Comparison of ENCODE assay signal across 1 cellular context in the genomic region with DNA sequence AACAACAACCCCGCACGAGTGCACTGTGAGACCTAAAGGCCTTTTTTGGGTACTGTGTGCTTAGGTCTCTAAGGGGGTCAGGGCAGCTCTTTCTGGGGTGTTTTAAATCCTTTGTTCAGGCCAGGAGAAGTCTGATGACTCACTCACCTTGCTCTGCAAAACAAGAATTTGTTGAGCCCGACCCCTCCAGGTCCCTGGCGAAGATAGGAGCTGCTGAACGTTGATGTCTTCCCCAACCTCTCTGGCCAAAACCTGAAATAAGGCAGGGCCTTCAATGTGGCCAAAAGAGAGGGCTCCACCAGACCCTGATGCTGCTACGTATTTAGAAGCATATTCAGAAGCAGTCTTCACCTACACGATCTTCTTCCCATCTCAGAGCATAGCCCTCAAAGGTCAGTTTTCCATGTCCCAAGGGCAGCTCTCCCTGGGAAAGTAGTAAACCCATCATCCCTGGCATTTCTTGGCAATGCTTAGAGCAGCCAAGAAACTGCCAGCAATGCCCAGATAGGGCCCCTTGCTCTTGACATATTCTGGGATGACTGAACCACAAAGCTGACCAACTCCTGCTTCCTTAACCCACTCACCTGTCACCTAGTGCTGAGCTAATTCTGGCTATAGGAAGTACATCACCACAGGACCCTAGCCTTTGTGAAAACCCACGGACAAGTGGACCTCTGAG.
TF ChIP-seq lines count a peak whose summit lies in the region.

No MANE protein-coding gene starts in this region.

TF ChIP-seq in GM23338, 12 proteins besides CTCF, POLR2A, EP300 and RAD21 (continued from another document):
- TF ChIP-seq, protein P1, sequence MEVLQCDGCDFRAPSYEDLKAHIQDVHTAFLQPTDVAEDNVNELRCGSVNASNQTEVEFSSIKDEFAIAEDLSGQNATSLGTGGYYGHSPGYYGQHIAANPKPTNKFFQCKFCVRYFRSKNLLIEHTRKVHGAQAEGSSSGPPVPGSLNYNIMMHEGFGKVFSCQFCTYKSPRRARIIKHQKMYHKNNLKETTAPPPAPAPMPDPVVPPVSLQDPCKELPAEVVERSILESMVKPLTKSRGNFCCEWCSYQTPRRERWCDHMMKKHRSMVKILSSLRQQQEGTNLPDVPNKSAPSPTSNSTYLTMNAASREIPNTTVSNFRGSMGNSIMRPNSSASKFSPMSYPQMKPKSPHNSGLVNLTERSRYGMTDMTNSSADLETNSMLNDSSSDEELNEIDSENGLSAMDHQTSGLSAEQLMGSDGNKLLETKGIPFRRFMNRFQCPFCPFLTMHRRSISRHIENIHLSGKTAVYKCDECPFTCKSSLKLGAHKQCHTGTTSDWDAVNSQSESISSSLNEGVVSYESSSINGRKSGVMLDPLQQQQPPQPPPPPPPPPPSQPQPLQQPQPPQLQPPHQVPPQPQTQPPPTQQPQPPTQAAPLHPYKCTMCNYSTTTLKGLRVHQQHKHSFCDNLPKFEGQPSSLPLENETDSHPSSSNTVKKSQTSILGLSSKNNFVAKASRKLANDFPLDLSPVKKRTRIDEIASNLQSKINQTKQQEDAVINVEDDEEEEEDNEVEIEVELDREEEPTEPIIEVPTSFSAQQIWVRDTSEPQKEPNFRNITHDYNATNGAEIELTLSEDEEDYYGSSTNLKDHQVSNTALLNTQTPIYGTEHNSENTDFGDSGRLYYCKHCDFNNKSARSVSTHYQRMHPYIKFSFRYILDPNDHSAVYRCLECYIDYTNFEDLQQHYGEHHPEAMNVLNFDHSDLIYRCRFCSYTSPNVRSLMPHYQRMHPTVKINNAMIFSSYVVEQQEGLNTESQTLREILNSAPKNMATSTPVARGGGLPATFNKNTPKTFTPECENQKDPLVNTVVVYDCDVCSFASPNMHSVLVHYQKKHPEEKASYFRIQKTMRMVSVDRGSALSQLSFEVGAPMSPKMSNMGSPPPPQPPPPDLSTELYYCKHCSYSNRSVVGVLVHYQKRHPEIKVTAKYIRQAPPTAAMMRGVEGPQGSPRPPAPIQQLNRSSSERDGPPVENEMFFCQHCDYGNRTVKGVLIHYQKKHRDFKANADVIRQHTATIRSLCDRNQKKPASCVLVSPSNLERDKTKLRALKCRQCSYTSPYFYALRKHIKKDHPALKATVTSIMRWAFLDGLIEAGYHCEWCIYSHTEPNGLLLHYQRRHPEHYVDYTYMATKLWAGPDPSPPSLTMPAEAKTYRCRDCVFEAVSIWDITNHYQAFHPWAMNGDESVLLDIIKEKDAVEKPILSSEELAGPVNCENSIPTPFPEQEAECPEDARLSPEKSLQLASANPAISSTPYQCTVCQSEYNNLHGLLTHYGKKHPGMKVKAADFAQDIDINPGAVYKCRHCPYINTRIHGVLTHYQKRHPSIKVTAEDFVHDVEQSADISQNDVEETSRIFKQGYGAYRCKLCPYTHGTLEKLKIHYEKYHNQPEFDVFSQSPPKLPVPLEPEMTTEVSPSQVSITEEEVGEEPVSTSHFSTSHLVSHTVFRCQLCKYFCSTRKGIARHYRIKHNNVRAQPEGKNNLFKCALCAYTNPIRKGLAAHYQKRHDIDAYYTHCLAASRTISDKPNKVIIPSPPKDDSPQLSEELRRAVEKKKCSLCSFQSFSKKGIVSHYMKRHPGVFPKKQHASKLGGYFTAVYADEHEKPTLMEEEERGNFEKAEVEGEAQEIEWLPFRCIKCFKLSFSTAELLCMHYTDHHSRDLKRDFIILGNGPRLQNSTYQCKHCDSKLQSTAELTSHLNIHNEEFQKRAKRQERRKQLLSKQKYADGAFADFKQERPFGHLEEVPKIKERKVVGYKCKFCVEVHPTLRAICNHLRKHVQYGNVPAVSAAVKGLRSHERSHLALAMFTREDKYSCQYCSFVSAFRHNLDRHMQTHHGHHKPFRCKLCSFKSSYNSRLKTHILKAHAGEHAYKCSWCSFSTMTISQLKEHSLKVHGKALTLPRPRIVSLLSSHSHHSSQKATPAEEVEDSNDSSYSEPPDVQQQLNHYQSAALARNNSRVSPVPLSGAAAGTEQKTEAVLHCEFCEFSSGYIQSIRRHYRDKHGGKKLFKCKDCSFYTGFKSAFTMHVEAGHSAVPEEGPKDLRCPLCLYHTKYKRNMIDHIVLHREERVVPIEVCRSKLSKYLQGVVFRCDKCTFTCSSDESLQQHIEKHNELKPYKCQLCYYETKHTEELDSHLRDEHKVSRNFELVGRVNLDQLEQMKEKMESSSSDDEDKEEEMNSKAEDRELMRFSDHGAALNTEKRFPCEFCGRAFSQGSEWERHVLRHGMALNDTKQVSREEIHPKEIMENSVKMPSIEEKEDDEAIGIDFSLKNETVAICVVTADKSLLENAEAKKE (CRISPR knock-in tag; IDR thresholded peaks at IDR 0.05) = no peak
- TF ChIP-seq JUNB (IDR thresholded peaks at IDR 0.05; ENCODE audit: unreplicated experiment) (no peak), NANOG (IDR thresholded peaks at IDR 0.05; ENCODE audit: borderline replicate concordance) (no peak), CREB1 (CRISPR knock-in tag; IDR thresholded peaks at IDR 0.05; ENCODE audit: low read depth) (no peak), ZNF331 (CRISPR knock-in tag; IDR thresholded peaks at IDR 0.05; ENCODE audit: low read depth) (no peak), ZNF114 (CRISPR knock-in tag; IDR thresholded peaks at IDR 0.05) (no peak), STAT1 (IDR thresholded peaks at IDR 0.05; ENCODE audit: unreplicated experiment) (no peak), POLR2AphosphoS5 (IDR thresholded peaks at IDR 0.05; ENCODE audit: low read depth) (no peak), EZH2 (IDR thresholded peaks at IDR 0.05; ENCODE audit: low read depth, unreplicated experiment) (no peak)
- TF ChIP-seq, protein P2, sequence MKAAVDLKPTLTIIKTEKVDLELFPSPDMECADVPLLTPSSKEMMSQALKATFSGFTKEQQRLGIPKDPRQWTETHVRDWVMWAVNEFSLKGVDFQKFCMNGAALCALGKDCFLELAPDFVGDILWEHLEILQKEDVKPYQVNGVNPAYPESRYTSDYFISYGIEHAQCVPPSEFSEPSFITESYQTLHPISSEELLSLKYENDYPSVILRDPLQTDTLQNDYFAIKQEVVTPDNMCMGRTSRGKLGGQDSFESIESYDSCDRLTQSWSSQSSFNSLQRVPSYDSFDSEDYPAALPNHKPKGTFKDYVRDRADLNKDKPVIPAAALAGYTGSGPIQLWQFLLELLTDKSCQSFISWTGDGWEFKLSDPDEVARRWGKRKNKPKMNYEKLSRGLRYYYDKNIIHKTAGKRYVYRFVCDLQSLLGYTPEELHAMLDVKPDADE (IDR thresholded peaks at IDR 0.05) = no peak
- TF ChIP-seq, protein P3, sequence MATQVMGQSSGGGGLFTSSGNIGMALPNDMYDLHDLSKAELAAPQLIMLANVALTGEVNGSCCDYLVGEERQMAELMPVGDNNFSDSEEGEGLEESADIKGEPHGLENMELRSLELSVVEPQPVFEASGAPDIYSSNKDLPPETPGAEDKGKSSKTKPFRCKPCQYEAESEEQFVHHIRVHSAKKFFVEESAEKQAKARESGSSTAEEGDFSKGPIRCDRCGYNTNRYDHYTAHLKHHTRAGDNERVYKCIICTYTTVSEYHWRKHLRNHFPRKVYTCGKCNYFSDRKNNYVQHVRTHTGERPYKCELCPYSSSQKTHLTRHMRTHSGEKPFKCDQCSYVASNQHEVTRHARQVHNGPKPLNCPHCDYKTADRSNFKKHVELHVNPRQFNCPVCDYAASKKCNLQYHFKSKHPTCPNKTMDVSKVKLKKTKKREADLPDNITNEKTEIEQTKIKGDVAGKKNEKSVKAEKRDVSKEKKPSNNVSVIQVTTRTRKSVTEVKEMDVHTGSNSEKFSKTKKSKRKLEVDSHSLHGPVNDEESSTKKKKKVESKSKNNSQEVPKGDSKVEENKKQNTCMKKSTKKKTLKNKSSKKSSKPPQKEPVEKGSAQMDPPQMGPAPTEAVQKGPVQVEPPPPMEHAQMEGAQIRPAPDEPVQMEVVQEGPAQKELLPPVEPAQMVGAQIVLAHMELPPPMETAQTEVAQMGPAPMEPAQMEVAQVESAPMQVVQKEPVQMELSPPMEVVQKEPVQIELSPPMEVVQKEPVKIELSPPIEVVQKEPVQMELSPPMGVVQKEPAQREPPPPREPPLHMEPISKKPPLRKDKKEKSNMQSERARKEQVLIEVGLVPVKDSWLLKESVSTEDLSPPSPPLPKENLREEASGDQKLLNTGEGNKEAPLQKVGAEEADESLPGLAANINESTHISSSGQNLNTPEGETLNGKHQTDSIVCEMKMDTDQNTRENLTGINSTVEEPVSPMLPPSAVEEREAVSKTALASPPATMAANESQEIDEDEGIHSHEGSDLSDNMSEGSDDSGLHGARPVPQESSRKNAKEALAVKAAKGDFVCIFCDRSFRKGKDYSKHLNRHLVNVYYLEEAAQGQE (IDR thresholded peaks at IDR 0.05; ENCODE audit: unreplicated experiment) = no peak
